ENCODE assay signal across 15 cellular contexts in the genomic region with DNA sequence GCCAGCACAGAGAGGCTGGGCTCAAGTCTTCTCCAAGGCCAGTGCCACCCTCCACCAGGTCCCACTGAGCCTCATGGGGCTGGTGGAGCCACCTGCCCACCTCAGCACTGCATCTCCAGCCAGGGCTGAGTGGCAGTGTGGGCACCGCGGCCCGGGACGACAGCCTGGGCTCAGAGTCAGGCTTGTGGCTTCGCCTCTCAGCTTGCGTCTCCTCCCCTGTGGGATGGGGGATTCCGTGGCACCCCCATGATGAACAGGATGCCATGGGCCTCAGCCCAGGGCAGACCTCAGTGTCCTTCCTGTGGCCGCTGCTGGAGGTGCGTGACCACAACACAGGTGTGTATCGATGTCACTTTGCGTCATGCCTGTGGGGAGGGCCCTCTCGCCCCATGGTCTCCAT.
A peak's percentile ranks its signal among the peaks of the same experiment; 100 is the strongest.
DNase-seq lines count a peak whose midpoint lies in the region; ATAC-seq and TF ChIP-seq lines count a peak whose summit lies in the region.
"Had no signal": no experiment of that assay in that cellular context is flagged by ENCODE, and none has a peak within 500 bp of the region (broad histone marks: within the 10 kb centered on the region; RNA-seq: fewer than 3 reads in every experiment).

No MANE protein-coding gene starts in this region.

- no peaks in the 10 kb centered on the region for H3K9me3 ChIP-seq in left ventricle myocardium inferior (replicated peaks)
- H3K9me3 ChIP-seq in lower lobe of right lung: no peaks in the 10 kb centered on the region
- no peaks in the 10 kb centered on the region for H3K9me3 ChIP-seq in upper lobe of right lung
- H3K9me3 ChIP-seq in transverse colon: no peaks in the 10 kb centered on the region
- H3K9me3 ChIP-seq: SJCRH30 had no signal

- intact Hi-C loops in Right ventricle myocardium superior (cut with DNase I) (no loop called here), left ventricle myocardium inferior (cut with micrococcal nuclease) (loop anchor here (10.0 kb wide), 1 partner anchor 248 kb away; no protein-coding TSS in a partner anchor), lower lobe of right lung (cut with DNase I) (no loop called here), upper lobe of right lung (cut with DNase I) (loop anchor here (10.0 kb wide), 1 partner anchor 258 kb away; a partner anchor contains a TSS), transverse colon (cut with DNase I; ENCODE audit: low total_unique reads) (loop anchor here (5.0 kb wide), 1 partner anchor 256 kb away; a partner anchor contains a TSS)

- TF ChIP-seq EP300 in transverse colon (IDR thresholded peaks at IDR 0.05; ENCODE audit: low read depth): no peak

- no peak overlapping the region for H3K27ac ChIP-seq in left ventricle myocardium inferior (replicated peaks)
- H3K27ac ChIP-seq in lower lobe of right lung: no peak overlapping the region
- no peak overlapping the region for H3K27ac ChIP-seq in upper lobe of right lung
- no peak overlapping the region for H3K27ac ChIP-seq in transverse colon
- H3K27ac ChIP-seq: RWPE1, SJCRH30 had no signal

- H3K36me3 ChIP-seq in left ventricle myocardium inferior (no peaks in the 10 kb centered on the region), H7 (replicated peaks; ENCODE audit: control insufficient read depth, insufficient read depth, low read length) (no peaks in the 10 kb centered on the region), lower lobe of right lung (no peaks in the 10 kb centered on the region), upper lobe of right lung (no peaks in the 10 kb centered on the region), transverse colon (no peaks in the 10 kb centered on the region)
- H3K36me3 ChIP-seq: SJCRH30 had no signal

- H3K4me1 ChIP-seq in left ventricle myocardium inferior (no peaks in the 10 kb centered on the region), lower lobe of right lung (peaks cover 4% of the 10 kb centered on the region), upper lobe of right lung (no peaks in the 10 kb centered on the region), transverse colon (no peaks in the 10 kb centered on the region)
- H3K4me1 ChIP-seq: SJCRH30 had no signal

- no peak for ATAC-seq in Right ventricle myocardium superior (ENCODE audit: poor library complexity)
- ATAC-seq in lower lobe of right lung: no peak
- no peak for ATAC-seq in upper lobe of right lung
- ATAC-seq in GM21737 (IDR thresholded peaks at IDR 0.05; ENCODE audit: unreplicated experiment): no peak

- peaks cover 100% of the 10 kb centered on the region for H3K27me3 ChIP-seq in left ventricle myocardium inferior (ENCODE audit: low read depth)
- no peaks in the 10 kb centered on the region for H3K27me3 ChIP-seq in H7 (ENCODE audit: control insufficient read depth, insufficient read depth, low read length)
- H3K27me3 ChIP-seq in lower lobe of right lung (ENCODE audit: low read depth): peaks cover 34% of the 10 kb centered on the region
- peaks cover 11% of the 10 kb centered on the region for H3K27me3 ChIP-seq in upper lobe of right lung
- peaks cover 27% of the 10 kb centered on the region for H3K27me3 ChIP-seq in transverse colon

- in situ Hi-C loops in transverse colon (cut with MboI; ENCODE audit: low pct_ligation_motif_present in 1 of 4, low pct_unique_long_range_greater_than_20kb in 1 of 4, low sequenced_read_pairs in 3 of 4): loop anchor here in 3 of 4 donors (10.0 to 25.0 kb wide), 2 partner anchors 256 to 258 kb away; a partner anchor contains a TSS

- H3K4me3 ChIP-seq in left ventricle myocardium inferior (no peak overlapping the region), H7 (ENCODE audit: insufficient read depth, low read depth, low read length) (no peak overlapping the region), lower lobe of right lung (no peak overlapping the region), upper lobe of right lung (no peak overlapping the region), transverse colon (no peak overlapping the region)
- H3K4me3 ChIP-seq: SJCRH30 had no signal

- peak; percentile 17 for DNase-seq in Right ventricle myocardium superior
- no peak for DNase-seq in left ventricle myocardium inferior
- DNase-seq in H7: peak; percentile 49
- DNase-seq in lower lobe of right lung: peak; percentile 32
- peak; percentile 39 for DNase-seq in upper lobe of right lung
- no peak for DNase-seq in CD1c-positive myeloid dendritic cell (ENCODE audit: extremely low spot score)
- DNase-seq in transverse colon: no peak
- DNase-seq: CD4-positive, alpha-beta memory T cell; DMS153; GOT3; NCI-H2081; NCI-H774 had no signal

- TF ChIP-seq CTCF in left ventricle myocardium inferior (IDR thresholded peaks at IDR 0.05; ENCODE audit: borderline replicate concordance) (no peak), lower lobe of right lung (IDR thresholded peaks at IDR 0.05) (no peak), upper lobe of right lung (IDR thresholded peaks at IDR 0.05) (no peak), transverse colon (IDR thresholded peaks at IDR 0.05) (no peak)

- no peak for TF ChIP-seq POLR2A in transverse colon (IDR thresholded peaks at IDR 0.05)

- 78% methylated on average over 7 of the region's 12 CpGs; no CpG with 5 or more reads in 1 of the 2 donors for WGBS in transverse colon (ENCODE audit: low coverage in 1 of 2), 2 donors

Comparison
In these comparisons a context has a peak if more than half of its experiments do, and no peak if none do; other contexts are left out.
1. DNase-seq: peak in Right ventricle myocardium superior (single experiment), H7 (single experiment), lower lobe of right lung (single experiment) and upper lobe of right lung (single experiment); none in left ventricle myocardium inferior (single experiment), CD1c-positive myeloid dendritic cell (single experiment) and transverse colon (single experiment).
2. intact Hi-C loops: an anchor here in left ventricle myocardium inferior (10.0 kb wide), upper lobe of right lung (10.0 kb wide) and transverse colon (5.0 kb wide); none called in Right ventricle myocardium superior and lower lobe of right lung.